10 cellular contexts compared by ENCODE assay signal in genomic region chr12:45354399-45354798, GRCh38.
A peak's percentile ranks its signal among the peaks of the same experiment; 100 is the strongest.
DNase-seq lines count a peak whose midpoint lies in the region; ATAC-seq and TF ChIP-seq lines count a peak whose summit lies in the region.
"Had no signal": no experiment of that assay in that cellular context is flagged by ENCODE, and none has a peak within 500 bp of the region (broad histone marks: within the 10 kb centered on the region; RNA-seq: fewer than 3 reads in every experiment).

No MANE protein-coding gene starts in this region.

- no peaks in the 10 kb centered on the region for H3K27me3 ChIP-seq in effector memory CD4-positive, alpha-beta T cell (replicated peaks; ENCODE audit: control insufficient read depth, insufficient read depth, low read length, poor library complexity, severe bottlenecking)

- H3K9me3 ChIP-seq in effector memory CD4-positive, alpha-beta T cell (ENCODE audit: control insufficient read depth, low read length), result no peaks in the 10 kb centered on the region
- H3K9me3 ChIP-seq: lower lobe of right lung had no signal

- peaks cover 0 to 2% (median 0%) of the 10 kb centered on the region in 3 donors for H3K27me3 Mint-ChIP-seq in immature natural killer cell (ENCODE audit: low read depth in 3 of 3)

- ATAC-seq in GM18511 (IDR thresholded peaks at IDR 0.05; ENCODE audit: unreplicated experiment) (peak; percentile 97), HG03159 (IDR thresholded peaks at IDR 0.05; ENCODE audit: unreplicated experiment) (peak; percentile 98)
- ATAC-seq: lower lobe of right lung had no signal

- H3K4me1 Mint-ChIP-seq in immature natural killer cell, result peaks cover 3 to 11% of the 10 kb centered on the region in 2 donors

- peaks cover 24% of the 10 kb centered on the region for H3K36me3 ChIP-seq in effector memory CD4-positive, alpha-beta T cell (ENCODE audit: control insufficient read depth, insufficient read depth, low read length)

- H3K27ac Mint-ChIP-seq in immature natural killer cell, result peak overlapping the region in 5 of 6 donors; percentile 1 to 40 (median 12)

- no peaks in the 10 kb centered on the region for H3K4me1 ChIP-seq in effector memory CD4-positive, alpha-beta T cell (ENCODE audit: control insufficient read depth, insufficient read depth, low read length, poor library complexity, severe bottlenecking)
- H3K4me1 ChIP-seq: lower lobe of right lung had no signal

- no peak overlapping the region for H3K4me3 Mint-ChIP-seq in immature natural killer cell

- TF ChIP-seq CTCF in GM20000 (IDR thresholded peaks at IDR 0.05; ENCODE audit: extremely low read depth, missing control alignments), result no peak

- peak; percentile 5 for DNase-seq in GM20000 (ENCODE audit: low spot score)
- no peak for DNase-seq in immature natural killer cell
- no peak for DNase-seq in GOT3 (lab: John Stamatoyannopoulos, UW)
- no peak for DNase-seq in D341Med (ENCODE audit: low spot score)
- DNase-seq in effector memory CD4-positive, alpha-beta T cell, result no peak
- DNase-seq in NCI-H446 treated with DMSO at 0.1 percent for 48 hours (lab: John Stamatoyannopoulos, UW), result no peak
- DNase-seq: lower lobe of right lung, SIG-M5 had no signal

- H3K36me3 Mint-ChIP-seq in immature natural killer cell, result peaks cover 20 to 48% (median 31%) of the 10 kb centered on the region in 3 donors

- H3K9me3 Mint-ChIP-seq in immature natural killer cell, result no peaks in the 10 kb centered on the region

- H3K4me3 ChIP-seq in effector memory CD4-positive, alpha-beta T cell (ENCODE audit: insufficient read depth, low read depth, low read length, poor library complexity, severe bottlenecking), result no peak overlapping the region
- H3K4me3 ChIP-seq: lower lobe of right lung had no signal

- no peak overlapping the region for H3K27ac ChIP-seq in effector memory CD4-positive, alpha-beta T cell (ENCODE audit: insufficient read depth, low read length, poor library complexity, severe bottlenecking)
- H3K27ac ChIP-seq: lower lobe of right lung had no signal
